In the genomic region with DNA sequence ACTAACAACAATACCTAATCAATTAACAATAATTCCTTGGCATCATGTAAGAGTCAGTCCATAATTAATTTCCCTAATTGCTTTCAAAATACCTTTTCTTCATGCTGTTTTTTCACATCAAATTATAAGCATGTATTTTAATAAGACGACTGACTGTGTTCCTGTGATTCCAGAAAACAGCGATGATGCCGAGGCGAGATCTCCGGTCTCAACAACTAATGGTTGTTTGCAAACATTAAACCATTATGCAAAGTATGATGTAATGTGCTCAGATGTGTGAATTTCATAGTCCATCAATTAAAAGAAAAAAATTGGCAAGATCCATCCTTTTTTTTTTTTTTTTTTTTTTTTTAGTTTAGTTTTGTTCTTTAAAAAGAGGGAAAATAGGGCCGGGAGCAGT, we compare ENCODE assay signal across 23 cellular contexts. TPM values are rescaled to one million over a fixed set of nuclear protein-coding genes. Genes with fewer than 3 reads are reported as not detected.
DNase-seq lines count a peak whose midpoint lies in the region; ATAC-seq lines count a peak whose summit lies in the region.
"Had no signal": no experiment of that assay in that cellular context is flagged by ENCODE, and none has a peak within 500 bp of the region (broad histone marks: within the 10 kb centered on the region; RNA-seq: fewer than 3 reads in every experiment).

No MANE protein-coding gene starts in this region.

- intact Hi-C loops in CD4-positive, alpha-beta memory T cell (cut with micrococcal nuclease): no loop called here

- H3K4me1 Mint-ChIP-seq in activated naive CD4-positive, alpha-beta T cell treated with anti-CD3 and anti-CD28 coated beads, Interleukin-2, amount 10 ng/mL, durations not matched to agents 7 days and 5 days: no peaks in the 10 kb centered on the region
- no peaks in the 10 kb centered on the region for H3K4me1 Mint-ChIP-seq in CD4-positive, alpha-beta memory T cell

- H3K27me3 ChIP-seq in layer of hippocampus (ENCODE audit: control insufficient read depth, insufficient read depth, low read length): no peaks in the 10 kb centered on the region
- H3K27me3 ChIP-seq in CD4-positive, alpha-beta memory T cell (ENCODE audit: insufficient read depth, low read length): no peaks in the 10 kb centered on the region
- H3K27me3 ChIP-seq: BE2C; BLaER1 treated with 17β-estradiol and CSF1 and Interleukin-3, amounts not matched to agents 10 nM and 100 nM had no signal

- H3K27ac Mint-ChIP-seq in activated naive CD4-positive, alpha-beta T cell treated with anti-CD3 and anti-CD28 coated beads, Interleukin-2, amount 10 ng/mL, durations not matched to agents 7 days and 5 days: no peak overlapping the region
- no peak overlapping the region for H3K27ac Mint-ChIP-seq in CD4-positive, alpha-beta memory T cell
- H3K27ac Mint-ChIP-seq: CD14-positive monocyte; CD4-positive, alpha-beta T cell; HFFc6 had no signal

- CTCF ChIA-PET in activated naive CD4-positive, alpha-beta T cell treated with anti-CD3 and anti-CD28 coated beads, Interleukin-2, amount 10 ng/mL, durations not matched to agents 7 days and 5 days (lab: Charles Lee): no interaction called here
- CTCF ChIA-PET in CD4-positive, alpha-beta memory T cell (lab: Charles Lee; ENCODE audit: partially characterized antibody): no interaction called here

- H3K27ac ChIP-seq in angular gyrus (ENCODE audit: low read depth, low read length): peak overlapping the region; percentile 45
- H3K27ac ChIP-seq in cingulate gyrus (ENCODE audit: low read depth, low read length): peak overlapping the region; percentile 41
- peak overlapping the region; percentile 68 for H3K27ac ChIP-seq in layer of hippocampus (ENCODE audit: low read depth, low read length)
- H3K27ac ChIP-seq in substantia nigra (ENCODE audit: low read depth, low read length, poor library complexity, severe bottlenecking): peak overlapping the region; percentile 96
- no peak overlapping the region for H3K27ac ChIP-seq in CD4-positive, alpha-beta memory T cell (ENCODE audit: low read depth, low read length)
- H3K27ac ChIP-seq: 22Rv1; A549; BLaER1 treated with 17β-estradiol and CSF1 and Interleukin-3, amounts not matched to agents 10 nM and 100 nM had no signal

- POLR2A ChIA-PET in CD4-positive, alpha-beta memory T cell (lab: Charles Lee; ENCODE audit: partially characterized antibody): no interaction called here

- H3K4me3 Mint-ChIP-seq in activated naive CD4-positive, alpha-beta T cell treated with anti-CD3 and anti-CD28 coated beads, Interleukin-2, amount 10 ng/mL, durations not matched to agents 7 days and 5 days: no peak overlapping the region
- H3K4me3 Mint-ChIP-seq in CD4-positive, alpha-beta memory T cell: no peak overlapping the region
- H3K4me3 Mint-ChIP-seq: CD14-positive monocyte; CD4-positive, alpha-beta T cell; HFFc6 had no signal

- no peak for ATAC-seq in HG03097 (IDR thresholded peaks at IDR 0.05; ENCODE audit: low FRiP score, unreplicated experiment)
- ATAC-seq: A549 had no signal

- H3K4me3 ChIP-seq in CD4-positive, alpha-beta memory T cell (ENCODE audit: low read length in 2 of 2): no peak overlapping the region
- H3K4me3 ChIP-seq: A549; BLaER1 treated with 17β-estradiol and CSF1 and Interleukin-3, amounts not matched to agents 10 nM and 100 nM; HAP-1 had no signal

- no peaks in the 10 kb centered on the region for H3K36me3 ChIP-seq in CD4-positive, alpha-beta memory T cell (ENCODE audit: insufficient read depth, low read length)
- H3K36me3 ChIP-seq: BE2C; BLaER1 treated with 17β-estradiol and CSF1 and Interleukin-3, amounts not matched to agents 10 nM and 100 nM; HAP-1 had no signal

- H3K9me3 ChIP-seq in CD4-positive, alpha-beta memory T cell (ENCODE audit: control insufficient read depth in 1 of 2, low read length in 2 of 2): no peaks in the 10 kb centered on the region
- H3K9me3 ChIP-seq: A549; BE2C; BLaER1 treated with 17β-estradiol and CSF1 and Interleukin-3, amounts not matched to agents 10 nM and 100 nM; HAP-1 had no signal

- H3K4me1 ChIP-seq in CD4-positive, alpha-beta memory T cell (ENCODE audit: insufficient read depth, low read length): no peaks in the 10 kb centered on the region
- H3K4me1 ChIP-seq: BE2C, HAP-1 had no signal

- no peaks in the 10 kb centered on the region for H3K36me3 Mint-ChIP-seq in activated naive CD4-positive, alpha-beta T cell treated with anti-CD3 and anti-CD28 coated beads, Interleukin-2, amount 10 ng/mL, durations not matched to agents 7 days and 5 days
- no peaks in the 10 kb centered on the region for H3K36me3 Mint-ChIP-seq in CD4-positive, alpha-beta memory T cell
- H3K36me3 Mint-ChIP-seq: CD14-positive monocyte had no signal

- no peaks in the 10 kb centered on the region for H3K9me3 Mint-ChIP-seq in activated naive CD4-positive, alpha-beta T cell treated with anti-CD3 and anti-CD28 coated beads, Interleukin-2, amount 10 ng/mL, durations not matched to agents 7 days and 5 days
- no peaks in the 10 kb centered on the region for H3K9me3 Mint-ChIP-seq in CD4-positive, alpha-beta memory T cell
- H3K9me3 Mint-ChIP-seq: CD14-positive monocyte; CD4-positive, alpha-beta T cell; HFFc6 had no signal

- peaks cover 13% of the 10 kb centered on the region for H3K27me3 Mint-ChIP-seq in activated naive CD4-positive, alpha-beta T cell treated with anti-CD3 and anti-CD28 coated beads, Interleukin-2, amount 10 ng/mL, durations not matched to agents 7 days and 5 days
- peaks cover 5 to 9% of the 10 kb centered on the region in 2 donors for H3K27me3 Mint-ChIP-seq in CD4-positive, alpha-beta memory T cell
- H3K27me3 Mint-ChIP-seq: CD4-positive, alpha-beta T cell had no signal

- DNase-seq in substantia nigra (lab: John Stamatoyannopoulos, UW): peak in 2 of 49 donors; percentile 7 to 12
- DNase-seq in activated naive CD4-positive, alpha-beta T cell treated with anti-CD3 and anti-CD28 coated beads, Interleukin-2, amount 10 ng/mL, durations not matched to agents 7 days and 5 days: no peak
- DNase-seq in CD4-positive, alpha-beta memory T cell: no peak
- DNase-seq: ACHN; AML-193; BE2C; Calu3; CD4-positive, alpha-beta T cell; COR-L47; DMS53; DMS79 treated with DMSO at 0.1 percent for 48 hours; GF-D8; GOT3; HFFc6 had no signal

RNA-seq across cellular contexts. Expression of gene PIP4K2A, which starts 44.5 kb away (rescaled TPM):
- 100 to 1,000 TPM; 171 to 179 TPM for total RNA-seq in CD4-positive, alpha-beta memory T cell
- polyA plus RNA-seq in CD4-positive, alpha-beta memory T cell: 10 to 100 TPM; 33.4 to 87.0 TPM
